21 cellular contexts compared by ENCODE assay signal in the genomic region with DNA sequence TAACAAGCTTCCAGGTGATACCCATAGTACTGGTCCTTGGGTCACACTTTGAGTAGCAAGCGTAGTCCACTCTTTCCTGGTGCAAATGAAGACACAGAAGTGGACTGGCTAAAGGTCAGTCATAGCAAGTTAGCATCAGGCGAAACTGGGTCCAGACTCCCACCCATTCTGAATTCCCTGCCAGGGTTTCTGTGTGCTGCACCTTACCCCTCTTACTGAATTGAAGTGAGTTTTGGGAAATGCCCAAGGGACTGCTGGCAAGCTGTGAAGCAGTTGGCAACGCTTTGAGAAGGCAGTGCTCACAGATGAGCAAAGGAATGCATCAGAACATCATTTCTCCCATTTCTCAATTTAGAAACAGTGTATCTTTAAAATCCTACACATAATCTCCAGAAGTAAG. TPM values are rescaled to one million over a fixed set of nuclear protein-coding genes. Genes with fewer than 3 reads are reported as not detected.
DNase-seq lines count a peak whose midpoint lies in the region; ATAC-seq and TF ChIP-seq lines count a peak whose summit lies in the region.
"Had no signal": no experiment of that assay in that cellular context is flagged by ENCODE, and none has a peak within 500 bp of the region (broad histone marks: within the 10 kb centered on the region; RNA-seq: fewer than 3 reads in every experiment).

No MANE protein-coding gene starts in this region.

- H3K27ac ChIP-seq in PC-9, result no peak overlapping the region

- H3K36me3 ChIP-seq in MG63 (peaks cover 20% of the 10 kb centered on the region), Caco-2 (ENCODE audit: control insufficient read depth, insufficient read depth, low read length) (no peaks in the 10 kb centered on the region), PC-9 (ENCODE audit: low read depth) (no peaks in the 10 kb centered on the region)

- peak overlapping the region; percentile 64 for H3K27ac Mint-ChIP-seq in activated naive CD8-positive, alpha-beta T cell
- H3K27ac Mint-ChIP-seq in activated naive CD8-positive, alpha-beta T cell treated with anti-CD3 and anti-CD28 coated beads for 36 hours, result no peak overlapping the region
- no peak overlapping the region for H3K27ac Mint-ChIP-seq in stimulated activated effector memory CD8-positive, alpha-beta T cell treated with anti-CD3 and anti-CD28 coated beads, Interleukin-12 subunit alpha, Interleukin-12 subunit beta, amount 100 ng/mL, for 72 hours
- H3K27ac Mint-ChIP-seq in Caco-2 (ENCODE audit: unreplicated experiment), result no peak overlapping the region
- H3K27ac Mint-ChIP-seq: activated T-helper 2 cell treated with anti-CD3 and anti-CD28 coated beads, Interferon-gamma antibody, Interleukin-2, Interleukin-4, amounts not matched to agents 10 μg/mL and 5 μg/mL and 100 μg/mL, durations not matched to agents 14 hours and 24 hours and 36 hours; T-helper 2 cell treated with Interferon-gamma antibody and Interleukin-4, amounts not matched to agents 5 μg/mL and 100 μg/mL, for 36 hours had no signal

- H3K4me1 ChIP-seq in Caco-2, result peaks cover 9% of the 10 kb centered on the region
- H3K4me1 ChIP-seq in PC-9 (replicated peaks; ENCODE audit: insufficient read depth), result peaks cover 13% of the 10 kb centered on the region; the same call in 1 of the 2 replicates

- BruUV-seq in Caco-2 (replicated peaks; lab: Mats Ljungman, UMichigan) (no TSS peak), PC-9 (replicated peaks; lab: Mats Ljungman, UMichigan) (no TSS peak)

- H3F3A ChIP-seq in PC-9 (ENCODE audit: insufficient read depth, low read depth), result no peaks in the 10 kb centered on the region

- H3K9me3 Mint-ChIP-seq in activated naive CD8-positive, alpha-beta T cell (ENCODE audit: low read depth), result no peaks in the 10 kb centered on the region
- no peaks in the 10 kb centered on the region for H3K9me3 Mint-ChIP-seq in activated naive CD8-positive, alpha-beta T cell treated with anti-CD3 and anti-CD28 coated beads for 36 hours
- H3K9me3 Mint-ChIP-seq in stimulated activated effector memory CD8-positive, alpha-beta T cell treated with anti-CD3 and anti-CD28 coated beads, Interleukin-12 subunit alpha, Interleukin-12 subunit beta, amount 100 ng/mL, for 72 hours, result no peaks in the 10 kb centered on the region
- no peaks in the 10 kb centered on the region for H3K9me3 Mint-ChIP-seq in Caco-2 (ENCODE audit: unreplicated experiment)
- H3K9me3 Mint-ChIP-seq: activated T-helper 2 cell treated with anti-CD3 and anti-CD28 coated beads, Interferon-gamma antibody, Interleukin-2, Interleukin-4, amounts not matched to agents 10 μg/mL and 5 μg/mL and 100 μg/mL, durations not matched to agents 14 hours and 24 hours and 36 hours; T-helper 2 cell treated with Interferon-gamma antibody and Interleukin-4, amounts not matched to agents 5 μg/mL and 100 μg/mL, for 36 hours had no signal

- peaks cover under 1% of the 10 kb centered on the region for H3K36me3 Mint-ChIP-seq in activated naive CD8-positive, alpha-beta T cell
- peaks cover 4% of the 10 kb centered on the region for H3K36me3 Mint-ChIP-seq in activated naive CD8-positive, alpha-beta T cell treated with anti-CD3 and anti-CD28 coated beads for 36 hours
- peaks cover 31% of the 10 kb centered on the region for H3K36me3 Mint-ChIP-seq in stimulated activated effector memory CD8-positive, alpha-beta T cell treated with anti-CD3 and anti-CD28 coated beads, Interleukin-12 subunit alpha, Interleukin-12 subunit beta, amount 100 ng/mL, for 72 hours
- peaks cover 11% of the 10 kb centered on the region for H3K36me3 Mint-ChIP-seq in Caco-2 (ENCODE audit: insufficient read depth, unreplicated experiment)

- TF ChIP-seq CTCF in Caco-2 (IDR thresholded peaks at IDR 0.05; ENCODE audit: insufficient read depth in 1 of 2, low read depth in 1 of 2, low read length in 1 of 2, severe bottlenecking in 1 of 2, unreplicated experiment in 1 of 2) (no peak), PC-9 (conservative IDR thresholded peaks at IDR 0.05) (no peak)

- H3K4me3 Mint-ChIP-seq in activated naive CD8-positive, alpha-beta T cell, result peak overlapping the region; percentile 32
- no peak overlapping the region for H3K4me3 Mint-ChIP-seq in activated naive CD8-positive, alpha-beta T cell treated with anti-CD3 and anti-CD28 coated beads for 36 hours
- H3K4me3 Mint-ChIP-seq in stimulated activated effector memory CD8-positive, alpha-beta T cell treated with anti-CD3 and anti-CD28 coated beads, Interleukin-12 subunit alpha, Interleukin-12 subunit beta, amount 100 ng/mL, for 72 hours, result peak overlapping the region; percentile 97
- no peak overlapping the region for H3K4me3 Mint-ChIP-seq in Caco-2 (ENCODE audit: unreplicated experiment)
- H3K4me3 Mint-ChIP-seq: T-helper 2 cell treated with Interferon-gamma antibody and Interleukin-4, amounts not matched to agents 5 μg/mL and 100 μg/mL, for 36 hours had no signal

- H3K9me3 ChIP-seq in MG63, result no peaks in the 10 kb centered on the region
- no peaks in the 10 kb centered on the region for H3K9me3 ChIP-seq in Caco-2
- no peaks in the 10 kb centered on the region for H3K9me3 ChIP-seq in PC-9 (ENCODE audit: insufficient read depth, low read depth)
- H3K9me3 ChIP-seq: neutrophil, vagina had no signal

- no peaks in the 10 kb centered on the region for H3K27me3 Mint-ChIP-seq in activated naive CD8-positive, alpha-beta T cell
- no peaks in the 10 kb centered on the region for H3K27me3 Mint-ChIP-seq in activated naive CD8-positive, alpha-beta T cell treated with anti-CD3 and anti-CD28 coated beads for 36 hours
- H3K27me3 Mint-ChIP-seq in Caco-2 (ENCODE audit: insufficient read depth, unreplicated experiment), result no peaks in the 10 kb centered on the region

- DNase-seq in activated naive CD8-positive, alpha-beta T cell treated with anti-CD3 and anti-CD28 coated beads for 36 hours, result no peak
- peak; percentile 39 for DNase-seq in MG63
- DNase-seq in inferior parietal cortex (ENCODE audit: extremely low spot score), result peak; percentile 15
- no peak for DNase-seq in stimulated activated effector memory CD8-positive, alpha-beta T cell treated with anti-CD3 and anti-CD28 coated beads, Interleukin-12 subunit alpha, Interleukin-12 subunit beta, amount 100 ng/mL, for 72 hours (ENCODE audit: low spot score in 2 of 2)
- DNase-seq in Caco-2, result no peak
- DNase-seq in PC-9, result no peak
- DNase-seq: amygdala, caudate nucleus, dermis blood vessel endothelial cell, DMS53, GDM1, HCEC 1CT, head of caudate nucleus, left colon, NCI-H1436 treated with DMSO at 0.1 percent for 48 hours, NCI-H510A treated with DMSO at 0.1 percent for 48 hours had no signal

- H3K4me3 ChIP-seq in MG63, result no peak overlapping the region; the same call in 1 of the 2 replicates
- no peak overlapping the region for H3K4me3 ChIP-seq in Caco-2 (ENCODE audit: low read depth, low read length)
- no peak overlapping the region for H3K4me3 ChIP-seq in PC-9

- H4K20me1 ChIP-seq in PC-9 (ENCODE audit: insufficient read depth), result peaks cover 15% of the 10 kb centered on the region

- peaks cover 48% of the 10 kb centered on the region for H3K4me1 Mint-ChIP-seq in activated naive CD8-positive, alpha-beta T cell (ENCODE audit: low read depth)
- peaks cover 44% of the 10 kb centered on the region for H3K4me1 Mint-ChIP-seq in activated naive CD8-positive, alpha-beta T cell treated with anti-CD3 and anti-CD28 coated beads for 36 hours
- H3K4me1 Mint-ChIP-seq in stimulated activated effector memory CD8-positive, alpha-beta T cell treated with anti-CD3 and anti-CD28 coated beads, Interleukin-12 subunit alpha, Interleukin-12 subunit beta, amount 100 ng/mL, for 72 hours, result peaks cover 56% of the 10 kb centered on the region
- no peaks in the 10 kb centered on the region for H3K4me1 Mint-ChIP-seq in Caco-2 (ENCODE audit: low read depth, unreplicated experiment)

- CTCF ChIA-PET in Caco-2 (lab: Charles Lee), result interaction anchor here (1.0 kb wide), 1 partner anchor 9 kb away, joined by 4 read pairs; no protein-coding TSS in a partner anchor
- CTCF ChIA-PET in PC-9 (lab: Charles Lee), result no interaction called here

- no peak for ATAC-seq in stimulated activated effector memory CD8-positive, alpha-beta T cell treated with anti-CD3 and anti-CD28 coated beads, Interleukin-12 subunit alpha, Interleukin-12 subunit beta, amount 100 ng/mL, for 72 hours
- ATAC-seq: left colon had no signal

- no peak overlapping the region for H2AFZ ChIP-seq in PC-9

- intact Hi-C loops in Caco-2 (cut with micrococcal nuclease; ENCODE audit: unreplicated experiment), result no loop called here
- intact Hi-C loops in PC-9 (cut with micrococcal nuclease; ENCODE audit: unreplicated experiment), result loop anchor here (5.0 kb wide), 2 partner anchors 341 to 514 kb away; no protein-coding TSS in a partner anchor

- H3K4me2 ChIP-seq in PC-9, result no peak overlapping the region

- POLR2A ChIA-PET in Caco-2 (lab: Charles Lee) (no interaction called here), PC-9 (lab: Charles Lee; ENCODE audit: unreplicated experiment) (interaction anchor here (1.0 kb wide), 1 partner anchor 42 kb away, joined by 3 read pairs; no protein-coding TSS in a partner anchor)

- H3K27me3 ChIP-seq in MG63, result no peaks in the 10 kb centered on the region
- H3K27me3 ChIP-seq in Caco-2 (replicated peaks; ENCODE audit: control insufficient read depth, insufficient read depth, low read length), result no peaks in the 10 kb centered on the region
- no peaks in the 10 kb centered on the region for H3K27me3 ChIP-seq in PC-9 (ENCODE audit: insufficient read depth, low read depth)
- H3K27me3 ChIP-seq: vagina had no signal

- no peaks in the 10 kb centered on the region for H3K9me2 ChIP-seq in PC-9 (ENCODE audit: insufficient read depth)

- peaks cover 26% of the 10 kb centered on the region for H3K79me2 ChIP-seq in PC-9 (ENCODE audit: low read depth)

RNA-seq across cellular contexts. Expression of a gene that starts 1.8 kb away (rescaled TPM):
- total RNA-seq in activated naive CD8-positive, alpha-beta T cell treated with anti-CD3 and anti-CD28 coated beads for 36 hours, result 10 to 100 TPM; 50.6 to 56.6 TPM
- 58.4 and 77.5 TPM in 2 replicates for total RNA-seq in MG63 (2014; rRNA removed; shearing (Covaris generic); ENCODE audit: low replicate concordance)
- total RNA-seq in Caco-2 (2022) (48.0 and 55.0 TPM in 2 replicates), PC-9 (2021) (59.2 and 71.8 TPM in 2 replicates)

RNA-seq across cellular contexts. Expression of a gene that starts 11.9 kb away (rescaled TPM):
- total RNA-seq in activated naive CD8-positive, alpha-beta T cell treated with anti-CD3 and anti-CD28 coated beads for 36 hours, result 1 to 10 TPM; 3.8 to 4.1 TPM
- total RNA-seq in MG63 (2014; rRNA removed; shearing (Covaris generic); ENCODE audit: low replicate concordance), result 32.4 and 40.0 TPM in 2 replicates
- total RNA-seq in Caco-2 (2022) (3.5 and 4.0 TPM in 2 replicates), PC-9 (2021) (8.8 and 12.8 TPM in 2 replicates)

RNA-seq across cellular contexts. Expression of a gene that starts 40.5 kb away (rescaled TPM):
- total RNA-seq in activated naive CD8-positive, alpha-beta T cell treated with anti-CD3 and anti-CD28 coated beads for 36 hours, result 1 to 10 TPM; 3.0 to 4.4 TPM
- 15.4 and 40.9 TPM in 2 replicates for total RNA-seq in MG63 (2014; rRNA removed; shearing (Covaris generic); ENCODE audit: low replicate concordance)
- 11.8 and 16.3 TPM in 2 replicates for total RNA-seq in Caco-2 (2022)
- 37.5 and 52.7 TPM in 2 replicates for total RNA-seq in PC-9 (2021)

Comparison
In these comparisons a context has a peak if more than half of its experiments do, and no peak if none do; other contexts are left out.
1. H3K4me3 Mint-ChIP-seq: peak in activated naive CD8-positive, alpha-beta T cell (single experiment) and stimulated activated effector memory CD8-positive, alpha-beta T cell treated with anti-CD3 and anti-CD28 coated beads, Interleukin-12 subunit alpha, Interleukin-12 subunit beta, amount 100 ng/mL, for 72 hours (single experiment); none in activated naive CD8-positive, alpha-beta T cell treated with anti-CD3 and anti-CD28 coated beads for 36 hours (single experiment) and Caco-2 (single experiment).
2. DNase-seq: peak in MG63 (single experiment) and inferior parietal cortex (single experiment); none in activated naive CD8-positive, alpha-beta T cell treated with anti-CD3 and anti-CD28 coated beads for 36 hours (single experiment), stimulated activated effector memory CD8-positive, alpha-beta T cell treated with anti-CD3 and anti-CD28 coated beads, Interleukin-12 subunit alpha, Interleukin-12 subunit beta, amount 100 ng/mL, for 72 hours (0 of 2), Caco-2 (0 of 2) and PC-9 (0 of 2).